Comparison of ENCODE assay signal across 17 cellular contexts in genomic region chr6:150628908-150629307, GRCh38.
"Had no signal": no experiment of that assay in that cellular context is flagged by ENCODE, and none has a peak within 500 bp of the region (broad histone marks: within the 10 kb centered on the region; RNA-seq: fewer than 3 reads in every experiment).

No MANE protein-coding gene starts in this region.

- H3K4me3 Mint-ChIP-seq: activated naive CD8-positive, alpha-beta T cell treated with anti-CD3 and anti-CD28 coated beads for 36 hours; activated T-helper 1 cell treated with anti-CD3 and anti-CD28 coated beads, Interleukin-12 subunit alpha, Interleukin-12 subunit beta, Interleukin-2, Interleukin-4 antibody, amounts not matched to agents 30 ng/mL and 10 ng/mL and 1 ng/mL, durations not matched to agents 14 hours and 24 hours and 36 hours; naive thymus-derived CD4-positive, alpha-beta T cell; stimulated activated naive CD8-positive, alpha-beta T cell treated with anti-CD3 and anti-CD28 coated beads, Interleukin-15, Interleukin-2, amounts not matched to agents 100 ng/mL and 50 ng/mL, for 24 hours had no signal

- H3K27me3 ChIP-seq: body of pancreas, esophagus muscularis mucosa, upper lobe of right lung had no signal

- FAIRE-seq: TTC549 had no signal

- H3K36me3 Mint-ChIP-seq: naive thymus-derived CD4-positive, alpha-beta T cell had no signal

- DNase-seq: activated naive CD8-positive, alpha-beta T cell treated with anti-CD3 and anti-CD28 coated beads for 36 hours; amygdala; central memory CD4-positive, alpha-beta T cell; hypothalamus; naive thymus-derived CD4-positive, alpha-beta T cell; stimulated activated CD4-positive, alpha-beta T cell treated with anti-CD3 and anti-CD28 coated beads, Interleukin-4, amount 100 ng/mL, for 4 hours; stimulated activated CD8-positive, alpha-beta memory T cell treated with anti-CD3 and anti-CD28 coated beads, Interleukin-4, amount 100 ng/mL, for 48 hours; T-helper 2 cell; upper lobe of right lung had no signal

- H3K27ac Mint-ChIP-seq: activated naive CD8-positive, alpha-beta T cell treated with anti-CD3 and anti-CD28 coated beads for 36 hours; activated T-helper 1 cell treated with anti-CD3 and anti-CD28 coated beads, Interleukin-12 subunit alpha, Interleukin-12 subunit beta, Interleukin-2, Interleukin-4 antibody, amounts not matched to agents 30 ng/mL and 10 ng/mL and 1 ng/mL, durations not matched to agents 14 hours and 24 hours and 36 hours; naive thymus-derived CD4-positive, alpha-beta T cell; stimulated activated naive CD8-positive, alpha-beta T cell treated with anti-CD3 and anti-CD28 coated beads, Interleukin-15, Interleukin-2, amounts not matched to agents 100 ng/mL and 50 ng/mL, for 24 hours had no signal

- H3K9me3 Mint-ChIP-seq: activated naive CD8-positive, alpha-beta T cell treated with anti-CD3 and anti-CD28 coated beads for 36 hours; activated T-helper 1 cell treated with anti-CD3 and anti-CD28 coated beads, Interleukin-12 subunit alpha, Interleukin-12 subunit beta, Interleukin-2, Interleukin-4 antibody, amounts not matched to agents 30 ng/mL and 10 ng/mL and 1 ng/mL, durations not matched to agents 14 hours and 24 hours and 36 hours; naive thymus-derived CD4-positive, alpha-beta T cell had no signal

- ATAC-seq: activated CD4-positive, CD25-positive, alpha-beta regulatory T cell treated with anti-CD3 and anti-CD28 coated beads, Interleukin-2, amount 50 U/mL, for 24 hours; body of pancreas; naive thymus-derived CD4-positive, alpha-beta T cell had no signal

- H3K4me3 ChIP-seq: body of pancreas, coronary artery, esophagus muscularis mucosa, lung, upper lobe of right lung had no signal

- H3K27ac ChIP-seq: body of pancreas, coronary artery, esophagus muscularis mucosa, upper lobe of right lung had no signal

- H3K36me3 ChIP-seq: esophagus muscularis mucosa, upper lobe of right lung had no signal

- H3K9me3 ChIP-seq: body of pancreas, esophagus muscularis mucosa, upper lobe of right lung had no signal
